ENCODE assay signal across 1 cellular context in the genomic region with DNA sequence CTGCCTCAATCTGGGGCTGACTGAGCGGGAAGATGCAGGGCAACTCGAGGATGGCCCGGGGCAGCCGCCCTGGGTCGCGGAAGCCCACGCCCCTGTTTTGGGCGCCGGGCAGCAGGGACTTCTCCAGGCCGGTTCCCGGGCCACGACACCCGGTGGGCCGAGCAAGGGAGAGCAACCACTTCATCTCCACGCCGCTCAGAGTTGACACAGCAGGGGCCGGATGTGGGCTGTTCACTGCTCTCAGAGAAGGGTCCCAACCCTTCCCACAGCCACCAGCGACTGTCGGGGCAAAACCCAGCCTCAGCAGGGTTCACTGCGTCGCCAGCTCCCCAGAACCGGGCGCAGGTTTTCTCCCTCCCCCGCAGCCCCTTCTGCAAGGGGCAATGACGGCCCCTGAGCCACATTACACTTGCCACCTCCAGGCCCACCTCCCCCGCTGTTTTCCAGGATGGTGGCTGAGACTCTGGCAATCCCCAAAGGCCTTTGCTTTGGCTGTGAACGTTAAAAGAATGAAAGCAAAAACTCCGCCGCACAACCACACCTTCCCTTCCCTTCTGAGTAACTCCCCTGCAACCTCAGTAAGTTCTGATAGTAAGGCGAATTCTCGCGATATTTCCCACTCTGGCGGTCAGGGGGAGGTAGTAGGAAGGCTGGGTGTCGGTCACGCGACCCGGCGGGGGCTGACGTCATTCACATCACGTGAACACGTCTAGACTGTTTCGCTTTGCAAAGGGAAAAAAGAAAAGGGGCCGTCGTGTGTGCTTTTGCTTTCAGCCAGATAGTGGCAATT.
TF ChIP-seq lines count a peak whose summit lies in the region.

No MANE protein-coding gene starts in this region.

TF ChIP-seq in HEK293, 187 proteins besides CTCF, POLR2A, EP300 and RAD21 (continued from another document and continues in another):
- TF ChIP-seq ZFHX2 (tag by site-specific recombination; conservative IDR thresholded peaks at IDR 0.05) (peak; percentile 34; the same call in 1 of the 2 replicates), ZNF670 (tag by site-specific recombination; IDR thresholded peaks at IDR 0.05; ENCODE audit: low read depth) (no peak), BCL11B (tag by site-specific recombination; IDR thresholded peaks at IDR 0.05; ENCODE audit: low read depth) (no peak), ZNF169 (tag by site-specific recombination; IDR thresholded peaks at IDR 0.05) (no peak), ZNF473 (tag by site-specific recombination; IDR thresholded peaks at IDR 0.05) (no peak), ZNF488 (tag by site-specific recombination; IDR thresholded peaks at IDR 0.05) (no peak), ZNF302 (tag by site-specific recombination; IDR thresholded peaks at IDR 0.05; ENCODE audit: low read depth) (no peak), ZNF133 (tag by site-specific recombination; IDR thresholded peaks at IDR 0.05) (no peak), ZNF518A (tag by site-specific recombination; conservative IDR thresholded peaks at IDR 0.05; ENCODE audit: low read depth) (peak; percentile 56; the same call in 1 of the 2 replicates), ZNF626 (tag by site-specific recombination; IDR thresholded peaks at IDR 0.05) (no peak), ZNF654 (tag by site-specific recombination; IDR thresholded peaks at IDR 0.05; ENCODE audit: low read depth) (no peak), ZNF239 (tag by site-specific recombination; IDR thresholded peaks at IDR 0.05) (no peak), ZNF174 (tag by site-specific recombination; IDR thresholded peaks at IDR 0.05) (no peak), RBAK (tag by site-specific recombination; IDR thresholded peaks at IDR 0.05) (no peak), ZNF2 (tag by site-specific recombination; IDR thresholded peaks at IDR 0.05) (peak; percentile 85; the same call in 1 of the 2 replicates), GLIS2 (tag by site-specific recombination; IDR thresholded peaks at IDR 0.05) (peak; percentile 65), ZNF571 (tag by site-specific recombination; IDR thresholded peaks at IDR 0.05) (no peak), ZNF776 (tag by site-specific recombination; IDR thresholded peaks at IDR 0.05; ENCODE audit: borderline replicate concordance) (no peak), ZNF76 (tag by site-specific recombination; IDR thresholded peaks at IDR 0.05; ENCODE audit: borderline replicate concordance, low read depth) (peak; percentile 47; the same call in 1 of the 2 replicates), ZNF335 (tag by site-specific recombination; conservative IDR thresholded peaks at IDR 0.05) (peak; percentile 23; the same call in 1 of the 2 replicates), SP3 (tag by site-specific recombination; IDR thresholded peaks at IDR 0.05) (peak; percentile 45), ZNF843 (tag by site-specific recombination; IDR thresholded peaks at IDR 0.05) (no peak; the same call in 1 of the 2 replicates), ZNF175 (tag by site-specific recombination; IDR thresholded peaks at IDR 0.05) (no peak), ZBTB17 (tag by site-specific recombination; IDR thresholded peaks at IDR 0.05) (peak; percentile 26; the same call in 1 of the 2 replicates), ZNF280D (tag by site-specific recombination; IDR thresholded peaks at IDR 0.05) (no peak), ZNF585B (tag by site-specific recombination; IDR thresholded peaks at IDR 0.05) (no peak), SP2 (tag by site-specific recombination; IDR thresholded peaks at IDR 0.05) (peak; percentile 35), ZNF664 (tag by site-specific recombination; IDR thresholded peaks at IDR 0.05) (no peak), ZNF510 (tag by site-specific recombination; IDR thresholded peaks at IDR 0.05; ENCODE audit: insufficient replicate concordance) (no peak), ZNF10 (tag by site-specific recombination; IDR thresholded peaks at IDR 0.05) (no peak), ZNF366 (tag by site-specific recombination; conservative IDR thresholded peaks at IDR 0.05) (peak; percentile 85), ZEB2 (tag by site-specific recombination; IDR thresholded peaks at IDR 0.05) (peak; percentile 39; the same call in 1 of the 2 replicates), ZNF639 (tag by site-specific recombination; IDR thresholded peaks at IDR 0.05) (peak; percentile 60; the same call in 1 of the 2 replicates), ZNF423 (tag by site-specific recombination; IDR thresholded peaks at IDR 0.05) (no peak), ZNF558 (tag by site-specific recombination; IDR thresholded peaks at IDR 0.05) (no peak), ZNF660 (tag by site-specific recombination; IDR thresholded peaks at IDR 0.05) (no peak), ZNF501 (tag by site-specific recombination; IDR thresholded peaks at IDR 0.05) (peak; percentile 68), HOXA7 (CRISPR knock-in tag; IDR thresholded peaks at IDR 0.05; ENCODE audit: borderline replicate concordance) (no peak), ZNF394 (tag by site-specific recombination; IDR thresholded peaks at IDR 0.05; ENCODE audit: borderline replicate concordance) (no peak)
- TF ChIP-seq, protein P1, sequence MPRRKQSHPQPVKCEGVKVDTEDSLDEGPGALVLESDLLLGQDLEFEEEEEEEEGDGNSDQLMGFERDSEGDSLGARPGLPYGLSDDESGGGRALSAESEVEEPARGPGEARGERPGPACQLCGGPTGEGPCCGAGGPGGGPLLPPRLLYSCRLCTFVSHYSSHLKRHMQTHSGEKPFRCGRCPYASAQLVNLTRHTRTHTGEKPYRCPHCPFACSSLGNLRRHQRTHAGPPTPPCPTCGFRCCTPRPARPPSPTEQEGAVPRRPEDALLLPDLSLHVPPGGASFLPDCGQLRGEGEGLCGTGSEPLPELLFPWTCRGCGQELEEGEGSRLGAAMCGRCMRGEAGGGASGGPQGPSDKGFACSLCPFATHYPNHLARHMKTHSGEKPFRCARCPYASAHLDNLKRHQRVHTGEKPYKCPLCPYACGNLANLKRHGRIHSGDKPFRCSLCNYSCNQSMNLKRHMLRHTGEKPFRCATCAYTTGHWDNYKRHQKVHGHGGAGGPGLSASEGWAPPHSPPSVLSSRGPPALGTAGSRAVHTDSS (tag by site-specific recombination; IDR thresholded peaks at IDR 0.05), result no peak
- TF ChIP-seq, protein P2, sequence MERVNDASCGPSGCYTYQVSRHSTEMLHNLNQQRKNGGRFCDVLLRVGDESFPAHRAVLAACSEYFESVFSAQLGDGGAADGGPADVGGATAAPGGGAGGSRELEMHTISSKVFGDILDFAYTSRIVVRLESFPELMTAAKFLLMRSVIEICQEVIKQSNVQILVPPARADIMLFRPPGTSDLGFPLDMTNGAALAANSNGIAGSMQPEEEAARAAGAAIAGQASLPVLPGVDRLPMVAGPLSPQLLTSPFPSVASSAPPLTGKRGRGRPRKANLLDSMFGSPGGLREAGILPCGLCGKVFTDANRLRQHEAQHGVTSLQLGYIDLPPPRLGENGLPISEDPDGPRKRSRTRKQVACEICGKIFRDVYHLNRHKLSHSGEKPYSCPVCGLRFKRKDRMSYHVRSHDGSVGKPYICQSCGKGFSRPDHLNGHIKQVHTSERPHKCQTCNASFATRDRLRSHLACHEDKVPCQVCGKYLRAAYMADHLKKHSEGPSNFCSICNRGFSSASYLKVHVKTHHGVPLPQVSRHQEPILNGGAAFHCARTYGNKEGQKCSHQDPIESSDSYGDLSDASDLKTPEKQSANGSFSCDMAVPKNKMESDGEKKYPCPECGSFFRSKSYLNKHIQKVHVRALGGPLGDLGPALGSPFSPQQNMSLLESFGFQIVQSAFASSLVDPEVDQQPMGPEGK (tag by site-specific recombination; IDR thresholded peaks at IDR 0.05), result peak; percentile 52; the same call in 1 of the 2 replicates
- TF ChIP-seq, protein P3, sequence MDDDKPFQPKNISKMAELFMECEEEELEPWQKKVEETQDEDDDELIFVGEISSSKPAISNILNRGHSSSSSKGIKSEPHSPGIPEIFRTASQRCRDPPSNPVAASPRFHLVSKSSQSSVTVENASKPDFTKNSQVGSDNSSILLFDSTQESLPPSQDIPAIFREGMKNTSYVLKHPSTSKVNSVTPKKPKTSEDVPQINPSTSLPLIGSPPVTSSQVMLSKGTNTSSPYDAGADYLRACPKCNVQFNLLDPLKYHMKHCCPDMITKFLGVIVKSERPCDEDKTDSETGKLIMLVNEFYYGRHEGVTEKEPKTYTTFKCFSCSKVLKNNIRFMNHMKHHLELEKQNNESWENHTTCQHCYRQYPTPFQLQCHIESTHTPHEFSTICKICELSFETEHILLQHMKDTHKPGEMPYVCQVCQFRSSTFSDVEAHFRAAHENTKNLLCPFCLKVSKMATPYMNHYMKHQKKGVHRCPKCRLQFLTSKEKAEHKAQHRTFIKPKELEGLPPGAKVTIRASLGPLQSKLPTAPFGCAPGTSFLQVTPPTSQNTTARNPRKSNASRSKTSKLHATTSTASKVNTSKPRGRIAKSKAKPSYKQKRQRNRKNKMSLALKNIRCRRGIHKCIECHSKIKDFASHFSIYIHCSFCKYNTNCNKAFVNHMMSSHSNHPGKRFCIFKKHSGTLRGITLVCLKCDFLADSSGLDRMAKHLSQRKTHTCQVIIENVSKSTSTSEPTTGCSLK (tag by site-specific recombination; IDR thresholded peaks at IDR 0.05), result no peak
- TF ChIP-seq, protein P4, sequence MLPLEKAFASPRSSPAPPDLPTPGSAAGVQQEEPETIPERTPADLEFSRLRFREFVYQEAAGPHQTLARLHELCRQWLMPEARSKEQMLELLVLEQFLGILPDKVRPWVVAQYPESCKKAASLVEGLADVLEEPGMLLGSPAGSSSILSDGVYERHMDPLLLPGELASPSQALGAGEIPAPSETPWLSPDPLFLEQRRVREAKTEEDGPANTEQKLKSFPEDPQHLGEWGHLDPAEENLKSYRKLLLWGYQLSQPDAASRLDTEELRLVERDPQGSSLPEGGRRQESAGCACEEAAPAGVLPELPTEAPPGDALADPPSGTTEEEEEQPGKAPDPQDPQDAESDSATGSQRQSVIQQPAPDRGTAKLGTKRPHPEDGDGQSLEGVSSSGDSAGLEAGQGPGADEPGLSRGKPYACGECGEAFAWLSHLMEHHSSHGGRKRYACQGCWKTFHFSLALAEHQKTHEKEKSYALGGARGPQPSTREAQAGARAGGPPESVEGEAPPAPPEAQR (tag by site-specific recombination; IDR thresholded peaks at IDR 0.05), result no peak
